Comparison of ENCODE assay signal across 14 cellular contexts in the genomic region with DNA sequence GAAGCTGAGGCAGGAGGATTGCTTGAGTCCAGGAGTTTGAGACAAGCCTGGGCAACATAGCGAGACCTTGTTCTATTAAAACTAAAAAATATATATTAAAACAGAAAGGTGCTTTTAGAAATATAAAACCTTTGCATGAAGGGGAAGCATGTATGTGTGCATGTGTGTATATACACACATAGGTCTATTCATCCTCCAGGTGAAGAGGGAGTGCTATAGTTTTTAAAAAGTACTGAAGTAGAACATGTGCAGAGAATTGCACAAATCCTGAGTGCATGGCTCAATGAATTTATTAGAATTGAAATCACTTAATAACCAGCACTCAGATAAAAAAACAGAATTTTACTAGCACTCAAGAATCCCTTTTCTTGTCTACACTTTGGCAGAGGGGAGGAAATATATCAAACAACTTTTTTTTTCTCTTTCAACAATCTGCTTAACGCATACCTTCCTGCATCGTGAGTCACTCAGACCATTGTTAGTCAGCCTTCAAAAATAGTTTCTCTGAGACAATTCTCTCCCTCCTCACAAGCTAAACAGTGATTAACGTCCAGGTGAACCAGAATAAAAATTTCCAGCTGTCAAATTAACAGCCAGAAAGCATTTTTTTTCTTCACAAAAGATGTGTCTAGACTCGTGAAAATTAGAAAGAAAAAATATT. TPM values are rescaled to one million over a fixed set of nuclear protein-coding genes. Genes with fewer than 3 reads are reported as not detected.
DNase-seq lines count a peak whose midpoint lies in the region; ATAC-seq, FAIRE-seq and TF ChIP-seq lines count a peak whose summit lies in the region.
"Had no signal": no experiment of that assay in that cellular context is flagged by ENCODE, and none has a peak within 500 bp of the region (broad histone marks: within the 10 kb centered on the region; RNA-seq: fewer than 3 reads in every experiment).

No MANE protein-coding gene starts in this region.

- POLR2A ChIA-PET in Panc1 (lab: Charles Lee): interaction anchor here (0.6 kb wide), 1 partner anchor 398 kb away, joined by 3 read pairs; no protein-coding TSS in a partner anchor

- H3K4me3 Mint-ChIP-seq in stimulated activated naive CD8-positive, alpha-beta T cell treated with anti-CD3 and anti-CD28 coated beads, Interleukin-15, amount 100 ng/mL, for 72 hours: no peak overlapping the region
- H3K4me3 Mint-ChIP-seq: activated naive CD4-positive, alpha-beta T cell treated with anti-CD3 and anti-CD28 coated beads, Interleukin-2, amount 50 U/mL, for 24 hours; naive thymus-derived CD4-positive, alpha-beta T cell; stimulated activated memory B cell treated with anti-CD40 and anti-IgM and Interleukin-4, amounts not matched to agents 10 μg/mL and 1 μg/mL and 100 μg/mL, for 72 hours had no signal

- BruUV-seq in Panc1 (replicated peaks; lab: Mats Ljungman, UMichigan): no TSS peak

- no peak for TF ChIP-seq CTCF in Panc1 (IDR thresholded peaks at IDR 0.05)
- no peak for TF ChIP-seq CTCF in fibroblast of mammary gland (conservative IDR thresholded peaks at IDR 0.05; ENCODE audit: control insufficient read depth, insufficient read depth, low read depth, low read length)
- no peak for TF ChIP-seq CTCF in pancreas (IDR thresholded peaks at IDR 0.05)

- no peak overlapping the region for H3K27ac Mint-ChIP-seq in stimulated activated naive CD8-positive, alpha-beta T cell treated with anti-CD3 and anti-CD28 coated beads, Interleukin-15, amount 100 ng/mL, for 72 hours
- H3K27ac Mint-ChIP-seq: activated naive CD4-positive, alpha-beta T cell treated with anti-CD3 and anti-CD28 coated beads, Interleukin-2, amount 50 U/mL, for 24 hours; naive thymus-derived CD4-positive, alpha-beta T cell; stimulated activated memory B cell treated with anti-CD40 and anti-IgM and Interleukin-4, amounts not matched to agents 10 μg/mL and 1 μg/mL and 100 μg/mL, for 72 hours had no signal

- no peaks in the 10 kb centered on the region for H3K36me3 ChIP-seq in Panc1 (ENCODE audit: control insufficient read depth, insufficient read depth, low read length)
- no peaks in the 10 kb centered on the region for H3K36me3 ChIP-seq in pancreas

- DNase-seq in stimulated activated naive CD8-positive, alpha-beta T cell treated with anti-CD3 and anti-CD28 coated beads, Interleukin-15, Interleukin-2, amounts not matched to agents 100 U/mL and 50 U/mL, for 24 hours: no peak
- no peak for DNase-seq in stimulated activated naive CD8-positive, alpha-beta T cell treated with anti-CD3 and anti-CD28 coated beads, Interleukin-15, amount 100 ng/mL, for 72 hours
- DNase-seq in Panc1 (ENCODE audit: low read depth, low spot score) (peak; percentile 61), fibroblast of mammary gland (ENCODE audit: low read depth) (peak; percentile 70), pancreas (no peak), pons (ENCODE audit: low spot score) (no peak), activated gamma-delta T cell treated with Interleukin-2 at 50 U/mL for 16 hours (no peak)
- DNase-seq: effector memory CD4-positive, alpha-beta T cell; naive thymus-derived CD4-positive, alpha-beta T cell; NCI-H1930; stimulated activated CD4-positive, alpha-beta T cell treated with anti-CD3 and anti-CD28 coated beads, Interleukin-15, amount 100 ng/mL, for 24 hours had no signal

- in situ Hi-C loops in Panc1 (cut with HindIII; ENCODE audit: low pct_unique_long_range_greater_than_20kb, low sequenced_read_pairs): no loop called here

- CTCF ChIA-PET in Panc1 (lab: Charles Lee): no interaction called here

- FAIRE-seq in pancreas (lab: Jason Lieb, UNC): no peak

- H3K9me3 Mint-ChIP-seq in stimulated activated naive CD8-positive, alpha-beta T cell treated with anti-CD3 and anti-CD28 coated beads, Interleukin-15, amount 100 ng/mL, for 72 hours: no peaks in the 10 kb centered on the region
- H3K9me3 Mint-ChIP-seq: activated naive CD4-positive, alpha-beta T cell treated with anti-CD3 and anti-CD28 coated beads, Interleukin-2, amount 50 U/mL, for 24 hours had no signal

- peak; percentile 59 for ATAC-seq in stimulated activated naive CD8-positive, alpha-beta T cell treated with anti-CD3 and anti-CD28 coated beads, Interleukin-15, Interleukin-2, amounts not matched to agents 100 U/mL and 50 U/mL, for 24 hours
- no peak for ATAC-seq in stimulated activated naive CD8-positive, alpha-beta T cell treated with anti-CD3 and anti-CD28 coated beads, Interleukin-15, amount 100 ng/mL, for 72 hours
- ATAC-seq in Panc1 (no peak), pancreas (no peak), HG02970 (IDR thresholded peaks at IDR 0.05; ENCODE audit: low FRiP score, unreplicated experiment) (no peak)
- ATAC-seq: naive thymus-derived CD4-positive, alpha-beta T cell; stimulated activated memory B cell treated with anti-CD40 and anti-IgM and Interleukin-4, amounts not matched to agents 10 μg/mL and 1 μg/mL and 100 μg/mL, for 72 hours had no signal

- H3K4me1 ChIP-seq in Panc1 (ENCODE audit: control insufficient read depth, insufficient read depth, low read length): no peaks in the 10 kb centered on the region
- H3K4me1 ChIP-seq in pancreas: no peaks in the 10 kb centered on the region

- H3K4me1 Mint-ChIP-seq in stimulated activated naive CD8-positive, alpha-beta T cell treated with anti-CD3 and anti-CD28 coated beads, Interleukin-15, amount 100 ng/mL, for 72 hours: no peaks in the 10 kb centered on the region
- H3K4me1 Mint-ChIP-seq: naive thymus-derived CD4-positive, alpha-beta T cell had no signal

- H3K27me3 ChIP-seq in Panc1 (ENCODE audit: control insufficient read depth, insufficient read depth, low read length) (no peaks in the 10 kb centered on the region), pancreas (no peaks in the 10 kb centered on the region)

- 28 to 36% methylated on average over 5 of the region's 5 CpGs for WGBS in pancreas, 2 donors

- peaks cover 8% of the 10 kb centered on the region for H3K27me3 Mint-ChIP-seq in stimulated activated naive CD8-positive, alpha-beta T cell treated with anti-CD3 and anti-CD28 coated beads, Interleukin-15, amount 100 ng/mL, for 72 hours

- intact Hi-C loops in Panc1 (cut with micrococcal nuclease; ENCODE audit: unreplicated experiment) (no loop called here), pancreas (cut with DNase I) (no loop called here)

- H3K27ac ChIP-seq in Panc1 (ENCODE audit: low read length) (no peak overlapping the region), pancreas (no peak overlapping the region)

- H3K4me3 ChIP-seq in Panc1 (ENCODE audit: low read depth in 2 of 2, low read length in 2 of 2) (no peak overlapping the region), fibroblast of mammary gland (ENCODE audit: control insufficient read depth, low read depth, low read length) (no peak overlapping the region), pancreas (no peak overlapping the region)

- H3K9me3 ChIP-seq in Panc1 (ENCODE audit: control insufficient read depth, insufficient read depth, low read depth, low read length): no peaks in the 10 kb centered on the region
- no peaks in the 10 kb centered on the region for H3K9me3 ChIP-seq in pancreas

RNA-seq across cellular contexts. Expression of gene NEDD1, which starts 17.7 kb away (rescaled TPM):
- total RNA-seq in Panc1 (2021; ENCODE audit: unreplicated experiment): 30.3 TPM
- 12.6 TPM for polyA plus RNA-seq in Panc1 (2012; ENCODE audit: insufficient read length)
- 10 to 100 TPM in 1 of 6 donors, 1 to 10 TPM in 5; 4.4 to 10.4 (median 8.0) TPM for total RNA-seq in pancreas
- 1 to 10 TPM; 2.2 to 6.2 TPM for polyA plus RNA-seq in pancreas

Comparison
In these comparisons a context has a peak if more than half of its experiments do, and no peak if none do; other contexts are left out.
1. DNase-seq: peak in Panc1 (single experiment) and fibroblast of mammary gland (single experiment); none in stimulated activated naive CD8-positive, alpha-beta T cell treated with anti-CD3 and anti-CD28 coated beads, Interleukin-15, Interleukin-2, amounts not matched to agents 100 U/mL and 50 U/mL, for 24 hours (single experiment), stimulated activated naive CD8-positive, alpha-beta T cell treated with anti-CD3 and anti-CD28 coated beads, Interleukin-15, amount 100 ng/mL, for 72 hours (0 of 2), pancreas (0 of 6), pons (single experiment) and activated gamma-delta T cell treated with Interleukin-2 at 50 U/mL for 16 hours (single experiment).